16 cellular contexts compared by ENCODE assay signal in genomic region chr12:10027311-10028099, GRCh38. TPM values are rescaled to one million over a fixed set of nuclear protein-coding genes. Genes with fewer than 3 reads are reported as not detected.
DNase-seq lines count a peak whose midpoint lies in the region; ATAC-seq and TF ChIP-seq lines count a peak whose summit lies in the region.
"Had no signal": no experiment of that assay in that cellular context is flagged by ENCODE, and none has a peak within 500 bp of the region (broad histone marks: within the 10 kb centered on the region; RNA-seq: fewer than 3 reads in every experiment).

No MANE protein-coding gene starts in this region.

- TF ChIP-seq POLR2A in upper lobe of left lung (IDR thresholded peaks at IDR 0.05): peak in 1 of 4 donors; percentile 46

- H3K4me1 ChIP-seq in RWPE2 (ENCODE audit: insufficient read depth, poor library complexity, severe bottlenecking): peaks cover 4% of the 10 kb centered on the region
- peaks cover 0 to 8% (median 0%) of the 10 kb centered on the region in 4 donors for H3K4me1 ChIP-seq in upper lobe of left lung
- H3K4me1 ChIP-seq: colonic mucosa, stomach had no signal

- TF ChIP-seq CTCF in RWPE2 (IDR thresholded peaks at IDR 0.05; ENCODE audit: poor library complexity, severe bottlenecking) (no peak), upper lobe of left lung (IDR thresholded peaks at IDR 0.05) (no peak)

- peak in 1 of 4 donors; percentile 85 for TF ChIP-seq EP300 in upper lobe of left lung (IDR thresholded peaks at IDR 0.05)

- H3K27ac ChIP-seq in RWPE2 (ENCODE audit: poor library complexity, severe bottlenecking) (peak overlapping the region; percentile 22), upper lobe of left lung (peak overlapping the region; percentile 34 to 68 (median 53))
- H3K27ac ChIP-seq: 22Rv1, colonic mucosa had no signal

- WGBS in upper lobe of left lung, 2 donors: 44 to 51% methylated on average over 7 of the region's 7 CpGs

- no peaks in the 10 kb centered on the region for H3K36me3 ChIP-seq in RWPE2 (ENCODE audit: low read depth)
- no peaks in the 10 kb centered on the region for H3K36me3 ChIP-seq in upper lobe of left lung
- H3K36me3 ChIP-seq: colonic mucosa, stomach had no signal

- H3K4me3 ChIP-seq in RWPE2 (ENCODE audit: severe bottlenecking) (no peak overlapping the region), upper lobe of left lung (peak overlapping the region in 1 of 4 donors; percentile 14)
- H3K4me3 ChIP-seq: colonic mucosa, stomach had no signal

- peak; percentile 25 for DNase-seq in DMS53 (lab: John Stamatoyannopoulos, UW)
- DNase-seq in DMS53 treated with DMSO at 0.1 percent for 48 hours (lab: John Stamatoyannopoulos, UW; ENCODE audit: unreplicated experiment): no peak
- DNase-seq in RWPE2 (ENCODE audit: low spot score): no peak
- DNase-seq in fibroblast of gingiva (ENCODE audit: low read depth): peak; percentile 38
- peak in 1 of 2 donors; percentile 50 for DNase-seq in upper lobe of left lung
- no peak for DNase-seq in NCI-H2227 treated with DMSO at 0.1 percent for 48 hours (lab: John Stamatoyannopoulos, UW)
- DNase-seq in NCI-H146 (lab: John Stamatoyannopoulos, UW): no peak
- DNase-seq: activated effector memory CD4-positive, alpha-beta T cell treated with anti-CD3 and anti-CD28 coated beads, Interleukin-2, amount 50 U/mL, for 16 hours; colonic mucosa; GOT3; hypothalamus; NCI-H1417 treated with DMSO at 0.1 percent for 48 hours; stimulated activated CD4-positive, alpha-beta T cell treated with anti-CD3 and anti-CD28 coated beads, Interleukin-1b, Interleukin-23, amount 100 ng/mL, for 48 hours; stomach had no signal

- H3K27me3 ChIP-seq in RWPE2 (ENCODE audit: insufficient read depth, poor library complexity, severe bottlenecking): no peaks in the 10 kb centered on the region
- H3K27me3 ChIP-seq in upper lobe of left lung: no peaks in the 10 kb centered on the region
- H3K27me3 ChIP-seq: colonic mucosa, stomach had no signal

- no peaks in the 10 kb centered on the region for H3K9me3 ChIP-seq in RWPE2 (ENCODE audit: severe bottlenecking)
- H3K9me3 ChIP-seq in upper lobe of left lung: no peaks in the 10 kb centered on the region
- H3K9me3 ChIP-seq: colonic mucosa, stomach had no signal

- no peak; the same call in 1 of the 3 replicates for ATAC-seq in RWPE2 (ENCODE audit: low read depth)
- ATAC-seq in upper lobe of left lung (ENCODE audit: low FRiP score in 2 of 2): peak in 1 of 2 donors; percentile 87
- no peak for ATAC-seq in HG03469 (IDR thresholded peaks at IDR 0.05; ENCODE audit: unreplicated experiment)

RNA-seq across cellular contexts. Expression of gene CLEC9A, which starts 3.0 kb away (rescaled TPM):
- under 1 TPM in 3 of 6 donors, not detected in 3; 0.31 to 0.89 (median 0.57) TPM for total RNA-seq in upper lobe of left lung

RNA-seq across cellular contexts. Expression of gene CLEC12B, which starts 17.1 kb away (rescaled TPM):
- 1 to 10 TPM in 3 of 6 donors, under 1 TPM in 2, not detected in 1; 0.55 to 2.7 (median 1.1) TPM for total RNA-seq in upper lobe of left lung
- total RNA-seq: colonic mucosa had no signal

RNA-seq across cellular contexts. Expression of gene CLEC1B, which starts 28.6 kb away (rescaled TPM):
- total RNA-seq in upper lobe of left lung: 1 to 10 TPM in 2 of 6 donors, under 1 TPM in 2, not detected in 2; 0.23 to 1.4 (median 0.68) TPM
- total RNA-seq: colonic mucosa had no signal

RNA-seq across cellular contexts. Expression of gene CLEC12A, which starts 56.3 kb away (rescaled TPM):
- total RNA-seq in upper lobe of left lung: 10 to 100 TPM in 3 of 6 donors, 1 to 10 TPM in 3; 3.1 to 63.5 (median 9.2) TPM

Comparison
In these comparisons a context has a peak if more than half of its experiments do, and no peak if none do; other contexts are left out.
1. DNase-seq: peak in DMS53 (single experiment) and fibroblast of gingiva (single experiment); none in DMS53 treated with DMSO at 0.1 percent for 48 hours (single experiment), RWPE2 (single experiment), NCI-H2227 treated with DMSO at 0.1 percent for 48 hours (single experiment) and NCI-H146 (single experiment).